Comparison of ENCODE assay signal across 1 cellular context in the genomic region with DNA sequence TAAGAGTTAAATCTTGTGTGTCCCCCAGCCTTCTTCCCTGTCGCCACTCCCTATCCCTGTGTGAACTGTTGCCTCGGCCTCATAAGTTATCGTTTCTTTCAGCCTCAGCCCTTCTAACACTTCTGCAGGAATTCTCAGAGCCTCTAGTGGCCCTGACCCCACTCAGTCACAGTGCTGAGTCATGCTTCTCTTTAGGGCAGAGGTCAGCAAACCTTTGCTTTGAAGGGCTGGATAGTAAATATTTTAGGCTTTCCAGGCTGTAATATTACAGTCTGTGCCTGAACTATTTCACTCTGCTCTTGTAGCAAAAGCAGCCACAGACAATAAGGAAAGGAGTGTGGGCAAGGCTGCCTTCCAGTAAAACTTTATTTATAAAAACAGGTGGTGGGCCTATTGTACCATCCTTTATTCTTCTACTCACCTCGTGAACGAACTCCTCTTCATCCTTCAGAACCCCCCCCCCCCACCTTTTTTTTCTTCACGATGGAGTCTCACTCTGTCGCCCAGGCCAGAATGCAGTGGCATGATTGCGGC.
TF ChIP-seq lines count a peak whose summit lies in the region.

No MANE protein-coding gene starts in this region.

TF ChIP-seq in HepG2, 621 proteins besides CTCF, POLR2A, EP300 and RAD21 (continued from another document and continues in another):
- TF ChIP-seq, protein P1, sequence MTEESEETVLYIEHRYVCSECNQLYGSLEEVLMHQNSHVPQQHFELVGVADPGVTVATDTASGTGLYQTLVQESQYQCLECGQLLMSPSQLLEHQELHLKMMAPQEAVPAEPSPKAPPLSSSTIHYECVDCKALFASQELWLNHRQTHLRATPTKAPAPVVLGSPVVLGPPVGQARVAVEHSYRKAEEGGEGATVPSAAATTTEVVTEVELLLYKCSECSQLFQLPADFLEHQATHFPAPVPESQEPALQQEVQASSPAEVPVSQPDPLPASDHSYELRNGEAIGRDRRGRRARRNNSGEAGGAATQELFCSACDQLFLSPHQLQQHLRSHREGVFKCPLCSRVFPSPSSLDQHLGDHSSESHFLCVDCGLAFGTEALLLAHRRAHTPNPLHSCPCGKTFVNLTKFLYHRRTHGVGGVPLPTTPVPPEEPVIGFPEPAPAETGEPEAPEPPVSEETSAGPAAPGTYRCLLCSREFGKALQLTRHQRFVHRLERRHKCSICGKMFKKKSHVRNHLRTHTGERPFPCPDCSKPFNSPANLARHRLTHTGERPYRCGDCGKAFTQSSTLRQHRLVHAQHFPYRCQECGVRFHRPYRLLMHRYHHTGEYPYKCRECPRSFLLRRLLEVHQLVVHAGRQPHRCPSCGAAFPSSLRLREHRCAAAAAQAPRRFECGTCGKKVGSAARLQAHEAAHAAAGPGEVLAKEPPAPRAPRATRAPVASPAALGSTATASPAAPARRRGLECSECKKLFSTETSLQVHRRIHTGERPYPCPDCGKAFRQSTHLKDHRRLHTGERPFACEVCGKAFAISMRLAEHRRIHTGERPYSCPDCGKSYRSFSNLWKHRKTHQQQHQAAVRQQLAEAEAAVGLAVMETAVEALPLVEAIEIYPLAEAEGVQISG (CRISPR knock-in tag; IDR thresholded peaks at IDR 0.05), result 0 out of 2 replicates have a peak, but pooled peaks have one; percentile 24
- TF ChIP-seq, protein P2, sequence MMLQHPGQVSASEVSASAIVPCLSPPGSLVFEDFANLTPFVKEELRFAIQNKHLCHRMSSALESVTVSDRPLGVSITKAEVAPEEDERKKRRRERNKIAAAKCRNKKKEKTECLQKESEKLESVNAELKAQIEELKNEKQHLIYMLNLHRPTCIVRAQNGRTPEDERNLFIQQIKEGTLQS (CRISPR knock-in tag; IDR thresholded peaks at IDR 0.05), result peak; percentile 81
- TF ChIP-seq, protein P3, sequence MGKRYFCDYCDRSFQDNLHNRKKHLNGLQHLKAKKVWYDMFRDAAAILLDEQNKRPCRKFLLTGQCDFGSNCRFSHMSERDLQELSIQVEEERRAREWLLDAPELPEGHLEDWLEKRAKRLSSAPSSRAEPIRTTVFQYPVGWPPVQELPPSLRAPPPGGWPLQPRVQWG (CRISPR knock-in tag; IDR thresholded peaks at IDR 0.05; ENCODE audit: borderline replicate concordance, low read depth), result no peak
- TF ChIP-seq ZNF230 (CRISPR knock-in tag; IDR thresholded peaks at IDR 0.05) (no peak), ZNF263 (CRISPR knock-in tag; IDR thresholded peaks at IDR 0.05) (no peak), RFXANK (CRISPR knock-in tag; IDR thresholded peaks at IDR 0.05) (no peak), SOX6 (IDR thresholded peaks at IDR 0.05) (no peak), SOX6 (CRISPR knock-in tag; IDR thresholded peaks at IDR 0.05) (peak; percentile 60), HMG20B (CRISPR knock-in tag; conservative IDR thresholded peaks at IDR 0.05) (peak; percentile 69; the same call in 1 of the 2 replicates), ZNF546 (CRISPR knock-in tag; conservative IDR thresholded peaks at IDR 0.05) (no peak), ZNF335 (CRISPR knock-in tag; IDR thresholded peaks at IDR 0.05) (peak; percentile 55; the same call in 1 of the 2 replicates), FOXA1 (IDR thresholded peaks at IDR 0.05) (no peak), FOXA1 (CRISPR knock-in tag; IDR thresholded peaks at IDR 0.05) (0 out of 2 replicates have a peak, but pooled peaks have one; percentile 34), TARDBP (CRISPR knock-in tag; IDR thresholded peaks at IDR 0.05) (peak; percentile 65), KMT2A (CRISPR knock-in tag; IDR thresholded peaks at IDR 0.05) (peak; percentile 69), ZNF7 (CRISPR knock-in tag; IDR thresholded peaks at IDR 0.05) (no peak), SMAD1 (CRISPR knock-in tag; IDR thresholded peaks at IDR 0.05; ENCODE audit: borderline replicate concordance, low read depth) (no peak), CHCHD3 (CRISPR knock-in tag; IDR thresholded peaks at IDR 0.05) (no peak), SUZ12 (IDR thresholded peaks at IDR 0.05; ENCODE audit: low read depth, low read length) (no peak), ZNF670 (CRISPR knock-in tag; IDR thresholded peaks at IDR 0.05; ENCODE audit: borderline replicate concordance) (0 out of 2 replicates have a peak, but pooled peaks have one; percentile 12), EED (CRISPR knock-in tag; IDR thresholded peaks at IDR 0.05) (no peak), SP1 (IDR thresholded peaks at IDR 0.05) (no peak), SP1 (CRISPR knock-in tag; IDR thresholded peaks at IDR 0.05) (no peak), ZNF251 (CRISPR knock-in tag; IDR thresholded peaks at IDR 0.05) (no peak), PAF1 (CRISPR knock-in tag; IDR thresholded peaks at IDR 0.05) (no peak), ZNF746 (CRISPR knock-in tag; IDR thresholded peaks at IDR 0.05) (0 out of 2 replicates have a peak, but pooled peaks have one; percentile 25), SMYD3 (CRISPR knock-in tag; IDR thresholded peaks at IDR 0.05) (no peak), SP4 (CRISPR knock-in tag; IDR thresholded peaks at IDR 0.05) (no peak), KLF12 (CRISPR knock-in tag; IDR thresholded peaks at IDR 0.05; ENCODE audit: borderline replicate concordance) (no peak), ATRX (CRISPR knock-in tag; IDR thresholded peaks at IDR 0.05; ENCODE audit: borderline replicate concordance) (no peak), CCAR2 (optimal IDR thresholded peaks at IDR 0.05; ENCODE audit: low read depth, low read length) (no peak), RXRB (CRISPR knock-in tag; IDR thresholded peaks at IDR 0.05; ENCODE audit: borderline replicate concordance) (peak; percentile 99), U2AF2 (IDR thresholded peaks at IDR 0.05; ENCODE audit: low read depth, low read length) (no peak)
- TF ChIP-seq, protein P4, sequence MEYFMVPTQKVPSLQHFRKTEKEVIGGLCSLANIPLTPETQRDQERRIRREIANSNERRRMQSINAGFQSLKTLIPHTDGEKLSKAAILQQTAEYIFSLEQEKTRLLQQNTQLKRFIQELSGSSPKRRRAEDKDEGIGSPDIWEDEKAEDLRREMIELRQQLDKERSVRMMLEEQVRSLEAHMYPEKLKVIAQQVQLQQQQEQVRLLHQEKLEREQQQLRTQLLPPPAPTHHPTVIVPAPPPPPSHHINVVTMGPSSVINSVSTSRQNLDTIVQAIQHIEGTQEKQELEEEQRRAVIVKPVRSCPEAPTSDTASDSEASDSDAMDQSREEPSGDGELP (IDR thresholded peaks at IDR 0.05; ENCODE audit: borderline replicate concordance, low read depth), result peak; percentile 21; the same call in 1 of the 2 replicates
- TF ChIP-seq, protein P5, sequence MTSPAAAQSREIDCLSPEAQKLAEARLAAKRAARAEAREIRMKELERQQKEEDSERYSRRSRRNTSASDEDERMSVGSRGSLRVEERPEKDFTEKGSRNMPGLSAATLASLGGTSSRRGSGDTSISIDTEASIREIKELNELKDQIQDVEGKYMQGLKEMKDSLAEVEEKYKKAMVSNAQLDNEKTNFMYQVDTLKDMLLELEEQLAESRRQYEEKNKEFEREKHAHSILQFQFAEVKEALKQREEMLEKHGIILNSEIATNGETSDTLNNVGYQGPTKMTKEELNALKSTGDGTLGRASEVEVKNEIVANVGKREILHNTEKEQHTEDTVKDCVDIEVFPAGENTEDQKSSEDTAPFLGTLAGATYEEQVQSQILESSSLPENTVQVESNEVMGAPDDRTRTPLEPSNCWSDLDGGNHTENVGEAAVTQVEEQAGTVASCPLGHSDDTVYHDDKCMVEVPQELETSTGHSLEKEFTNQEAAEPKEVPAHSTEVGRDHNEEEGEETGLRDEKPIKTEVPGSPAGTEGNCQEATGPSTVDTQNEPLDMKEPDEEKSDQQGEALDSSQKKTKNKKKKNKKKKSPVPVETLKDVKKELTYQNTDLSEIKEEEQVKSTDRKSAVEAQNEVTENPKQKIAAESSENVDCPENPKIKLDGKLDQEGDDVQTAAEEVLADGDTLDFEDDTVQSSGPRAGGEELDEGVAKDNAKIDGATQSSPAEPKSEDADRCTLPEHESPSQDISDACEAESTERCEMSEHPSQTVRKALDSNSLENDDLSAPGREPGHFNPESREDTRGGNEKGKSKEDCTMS (CRISPR knock-in tag; conservative IDR thresholded peaks at IDR 0.05), result no peak
- TF ChIP-seq, protein P6, sequence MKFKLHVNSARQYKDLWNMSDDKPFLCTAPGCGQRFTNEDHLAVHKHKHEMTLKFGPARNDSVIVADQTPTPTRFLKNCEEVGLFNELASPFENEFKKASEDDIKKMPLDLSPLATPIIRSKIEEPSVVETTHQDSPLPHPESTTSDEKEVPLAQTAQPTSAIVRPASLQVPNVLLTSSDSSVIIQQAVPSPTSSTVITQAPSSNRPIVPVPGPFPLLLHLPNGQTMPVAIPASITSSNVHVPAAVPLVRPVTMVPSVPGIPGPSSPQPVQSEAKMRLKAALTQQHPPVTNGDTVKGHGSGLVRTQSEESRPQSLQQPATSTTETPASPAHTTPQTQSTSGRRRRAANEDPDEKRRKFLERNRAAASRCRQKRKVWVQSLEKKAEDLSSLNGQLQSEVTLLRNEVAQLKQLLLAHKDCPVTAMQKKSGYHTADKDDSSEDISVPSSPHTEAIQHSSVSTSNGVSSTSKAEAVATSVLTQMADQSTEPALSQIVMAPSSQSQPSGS (CRISPR knock-in tag; IDR thresholded peaks at IDR 0.05), result peak; percentile 60
- TF ChIP-seq, protein P7, sequence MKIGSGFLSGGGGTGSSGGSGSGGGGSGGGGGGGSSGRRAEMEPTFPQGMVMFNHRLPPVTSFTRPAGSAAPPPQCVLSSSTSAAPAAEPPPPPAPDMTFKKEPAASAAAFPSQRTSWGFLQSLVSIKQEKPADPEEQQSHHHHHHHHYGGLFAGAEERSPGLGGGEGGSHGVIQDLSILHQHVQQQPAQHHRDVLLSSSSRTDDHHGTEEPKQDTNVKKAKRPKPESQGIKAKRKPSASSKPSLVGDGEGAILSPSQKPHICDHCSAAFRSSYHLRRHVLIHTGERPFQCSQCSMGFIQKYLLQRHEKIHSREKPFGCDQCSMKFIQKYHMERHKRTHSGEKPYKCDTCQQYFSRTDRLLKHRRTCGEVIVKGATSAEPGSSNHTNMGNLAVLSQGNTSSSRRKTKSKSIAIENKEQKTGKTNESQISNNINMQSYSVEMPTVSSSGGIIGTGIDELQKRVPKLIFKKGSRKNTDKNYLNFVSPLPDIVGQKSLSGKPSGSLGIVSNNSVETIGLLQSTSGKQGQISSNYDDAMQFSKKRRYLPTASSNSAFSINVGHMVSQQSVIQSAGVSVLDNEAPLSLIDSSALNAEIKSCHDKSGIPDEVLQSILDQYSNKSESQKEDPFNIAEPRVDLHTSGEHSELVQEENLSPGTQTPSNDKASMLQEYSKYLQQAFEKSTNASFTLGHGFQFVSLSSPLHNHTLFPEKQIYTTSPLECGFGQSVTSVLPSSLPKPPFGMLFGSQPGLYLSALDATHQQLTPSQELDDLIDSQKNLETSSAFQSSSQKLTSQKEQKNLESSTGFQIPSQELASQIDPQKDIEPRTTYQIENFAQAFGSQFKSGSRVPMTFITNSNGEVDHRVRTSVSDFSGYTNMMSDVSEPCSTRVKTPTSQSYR (CRISPR knock-in tag; IDR thresholded peaks at IDR 0.05; ENCODE audit: borderline replicate concordance), result no peak
- TF ChIP-seq, protein P8, sequence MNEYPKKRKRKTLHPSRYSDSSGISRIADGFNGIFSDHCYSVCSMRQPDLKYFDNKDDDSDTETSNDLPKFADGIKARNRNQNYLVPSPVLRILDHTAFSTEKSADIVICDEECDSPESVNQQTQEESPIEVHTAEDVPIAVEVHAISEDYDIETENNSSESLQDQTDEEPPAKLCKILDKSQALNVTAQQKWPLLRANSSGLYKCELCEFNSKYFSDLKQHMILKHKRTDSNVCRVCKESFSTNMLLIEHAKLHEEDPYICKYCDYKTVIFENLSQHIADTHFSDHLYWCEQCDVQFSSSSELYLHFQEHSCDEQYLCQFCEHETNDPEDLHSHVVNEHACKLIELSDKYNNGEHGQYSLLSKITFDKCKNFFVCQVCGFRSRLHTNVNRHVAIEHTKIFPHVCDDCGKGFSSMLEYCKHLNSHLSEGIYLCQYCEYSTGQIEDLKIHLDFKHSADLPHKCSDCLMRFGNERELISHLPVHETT (CRISPR knock-in tag; conservative IDR thresholded peaks at IDR 0.05), result no peak; the same call in 1 of the 2 replicates
- TF ChIP-seq, protein P9, sequence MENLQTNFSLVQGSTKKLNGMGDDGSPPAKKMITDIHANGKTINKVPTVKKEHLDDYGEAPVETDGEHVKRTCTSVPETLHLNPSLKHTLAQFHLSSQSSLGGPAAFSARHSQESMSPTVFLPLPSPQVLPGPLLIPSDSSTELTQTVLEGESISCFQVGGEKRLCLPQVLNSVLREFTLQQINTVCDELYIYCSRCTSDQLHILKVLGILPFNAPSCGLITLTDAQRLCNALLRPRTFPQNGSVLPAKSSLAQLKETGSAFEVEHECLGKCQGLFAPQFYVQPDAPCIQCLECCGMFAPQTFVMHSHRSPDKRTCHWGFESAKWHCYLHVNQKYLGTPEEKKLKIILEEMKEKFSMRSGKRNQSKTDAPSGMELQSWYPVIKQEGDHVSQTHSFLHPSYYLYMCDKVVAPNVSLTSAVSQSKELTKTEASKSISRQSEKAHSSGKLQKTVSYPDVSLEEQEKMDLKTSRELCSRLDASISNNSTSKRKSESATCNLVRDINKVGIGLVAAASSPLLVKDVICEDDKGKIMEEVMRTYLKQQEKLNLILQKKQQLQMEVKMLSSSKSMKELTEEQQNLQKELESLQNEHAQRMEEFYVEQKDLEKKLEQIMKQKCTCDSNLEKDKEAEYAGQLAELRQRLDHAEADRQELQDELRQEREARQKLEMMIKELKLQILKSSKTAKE (CRISPR knock-in tag; IDR thresholded peaks at IDR 0.05; ENCODE audit: borderline replicate concordance), result peak; percentile 38; the same call in 1 of the 2 replicates
- TF ChIP-seq, protein P10, sequence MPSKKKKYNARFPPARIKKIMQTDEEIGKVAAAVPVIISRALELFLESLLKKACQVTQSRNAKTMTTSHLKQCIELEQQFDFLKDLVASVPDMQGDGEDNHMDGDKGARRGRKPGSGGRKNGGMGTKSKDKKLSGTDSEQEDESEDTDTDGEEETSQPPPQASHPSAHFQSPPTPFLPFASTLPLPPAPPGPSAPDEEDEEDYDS (CRISPR knock-in tag; IDR thresholded peaks at IDR 0.05), result no peak
- TF ChIP-seq, protein P11, sequence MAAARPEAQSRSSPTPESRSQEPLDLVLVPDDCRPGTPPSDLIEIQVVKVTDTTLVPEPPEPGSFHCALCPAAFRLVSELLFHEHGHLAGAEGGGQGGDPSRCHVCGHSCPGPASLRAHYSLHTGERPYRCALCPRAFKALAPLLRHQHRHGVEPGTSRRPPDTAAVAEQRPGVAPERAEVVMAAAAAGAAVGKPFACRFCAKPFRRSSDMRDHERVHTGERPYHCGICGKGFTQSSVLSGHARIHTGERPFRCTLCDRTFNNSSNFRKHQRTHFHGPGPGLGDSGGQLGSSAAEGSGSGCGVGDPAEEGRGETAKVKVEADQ (CRISPR knock-in tag; IDR thresholded peaks at IDR 0.05; ENCODE audit: borderline replicate concordance), result no peak
- TF ChIP-seq, protein P12, sequence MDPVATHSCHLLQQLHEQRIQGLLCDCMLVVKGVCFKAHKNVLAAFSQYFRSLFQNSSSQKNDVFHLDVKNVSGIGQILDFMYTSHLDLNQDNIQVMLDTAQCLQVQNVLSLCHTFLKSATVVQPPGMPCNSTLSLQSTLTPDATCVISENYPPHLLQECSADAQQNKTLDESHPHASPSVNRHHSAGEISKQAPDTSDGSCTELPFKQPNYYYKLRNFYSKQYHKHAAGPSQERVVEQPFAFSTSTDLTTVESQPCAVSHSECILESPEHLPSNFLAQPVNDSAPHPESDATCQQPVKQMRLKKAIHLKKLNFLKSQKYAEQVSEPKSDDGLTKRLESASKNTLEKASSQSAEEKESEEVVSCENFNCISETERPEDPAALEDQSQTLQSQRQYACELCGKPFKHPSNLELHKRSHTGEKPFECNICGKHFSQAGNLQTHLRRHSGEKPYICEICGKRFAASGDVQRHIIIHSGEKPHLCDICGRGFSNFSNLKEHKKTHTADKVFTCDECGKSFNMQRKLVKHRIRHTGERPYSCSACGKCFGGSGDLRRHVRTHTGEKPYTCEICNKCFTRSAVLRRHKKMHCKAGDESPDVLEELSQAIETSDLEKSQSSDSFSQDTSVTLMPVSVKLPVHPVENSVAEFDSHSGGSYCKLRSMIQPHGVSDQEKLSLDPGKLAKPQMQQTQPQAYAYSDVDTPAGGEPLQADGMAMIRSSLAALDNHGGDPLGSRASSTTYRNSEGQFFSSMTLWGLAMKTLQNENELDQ (CRISPR knock-in tag; IDR thresholded peaks at IDR 0.05; ENCODE audit: borderline replicate concordance), result no peak
